In the genomic region with DNA sequence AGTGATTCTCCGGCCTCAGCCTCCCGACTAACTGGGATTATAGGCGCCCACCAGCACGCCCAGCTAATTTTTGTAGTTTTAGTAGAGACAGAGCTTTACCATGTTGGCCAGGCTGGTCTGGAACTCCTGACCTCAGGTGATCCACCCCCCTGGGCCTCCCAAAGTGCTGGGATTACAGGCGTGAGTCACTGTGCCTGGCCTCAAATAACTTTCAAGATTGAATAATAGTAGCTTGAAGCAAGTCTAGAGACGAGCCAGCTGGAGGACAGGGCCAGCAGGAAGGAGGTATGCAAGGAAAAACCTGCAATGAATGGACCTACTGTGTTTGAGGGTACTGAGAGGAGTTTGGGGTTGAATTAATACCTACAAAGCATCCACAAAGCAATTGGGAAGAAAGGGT, we compare ENCODE assay signal across 21 cellular contexts.
DNase-seq lines count a peak whose midpoint lies in the region; ATAC-seq and TF ChIP-seq lines count a peak whose summit lies in the region.
"Had no signal": no experiment of that assay in that cellular context is flagged by ENCODE, and none has a peak within 500 bp of the region (broad histone marks: within the 10 kb centered on the region; RNA-seq: fewer than 3 reads in every experiment).

No MANE protein-coding gene starts in this region.

- H3K9me3 ChIP-seq in left ventricle myocardium inferior (replicated peaks), result peaks cover 4% of the 10 kb centered on the region

- DNase-seq in ELR (ENCODE audit: low read depth) (peak; percentile 20), HT1080 (ENCODE audit: low read depth) (peak; percentile 21), WTC11 (ENCODE audit: low spot score) (no peak), fibroblast of pulmonary artery (ENCODE audit: low read depth) (peak; percentile 18), HuH-7.5 (ENCODE audit: low spot score) (no peak), EL (no peak), left ventricle myocardium inferior (no peak)
- DNase-seq in activated CD4-positive, alpha-beta T cell treated with anti-CD3 and anti-CD28 coated beads for 1 hour, result no peak
- DNase-seq: DMS79 treated with DMSO at 0.1 percent for 48 hours, GDM1, GOT3, HFFc6, NCI-H1417, NCI-H187, NCI-H2107, NCI-H510A, NCI-H774, OCI-M1, SIG-M5 had no signal

- H3K4me1 ChIP-seq in left ventricle myocardium inferior, result no peaks in the 10 kb centered on the region

- POLR2A ChIA-PET in WTC11 (lab: Charles Lee), result interaction anchor here (0.8 kb wide), 1 partner anchor 88 kb away, joined by 5 read pairs; a partner anchor contains a TSS

- no peak overlapping the region for H3K4me3 Mint-ChIP-seq in WTC11
- H3K4me3 Mint-ChIP-seq: B cell, HFFc6 had no signal

- intact Hi-C loops in left ventricle myocardium inferior (cut with micrococcal nuclease), result no loop called here

- no peak overlapping the region for H3K4me3 ChIP-seq in fibroblast of pulmonary artery (replicated peaks; ENCODE audit: low read depth, low read length)
- H3K4me3 ChIP-seq in left ventricle myocardium inferior, result no peak overlapping the region

- H3K36me3 Mint-ChIP-seq in WTC11, result peaks cover 4% of the 10 kb centered on the region

- peaks cover 17% of the 10 kb centered on the region for H3K9me3 Mint-ChIP-seq in WTC11

- TF ChIP-seq CTCF in WTC11 (IDR thresholded peaks at IDR 0.05), result no peak
- TF ChIP-seq CTCF in fibroblast of pulmonary artery (IDR thresholded peaks at IDR 0.05; ENCODE audit: low read length, missing control alignments), result no peak
- no peak for TF ChIP-seq CTCF in left ventricle myocardium inferior (IDR thresholded peaks at IDR 0.05; ENCODE audit: borderline replicate concordance)

- CTCF ChIA-PET in WTC11 (lab: Charles Lee), result interaction anchor here (0.9 to 2.0 kb wide), 3 partner anchors 31 to 277 kb away, joined by 3 to 6 read pairs (median 4); no protein-coding TSS in a partner anchor

- H3K36me3 ChIP-seq in left ventricle myocardium inferior, result no peaks in the 10 kb centered on the region

- H3K4me1 Mint-ChIP-seq in WTC11, result peaks cover 33% of the 10 kb centered on the region

- no peaks in the 10 kb centered on the region for H3K27me3 ChIP-seq in left ventricle myocardium inferior (ENCODE audit: low read depth)

- H3K27ac ChIP-seq in left ventricle myocardium inferior (replicated peaks), result no peak overlapping the region

- ATAC-seq in WTC11, result peak; percentile 13; the same call in 1 of the 2 replicates
- ATAC-seq: SK-N-SH treated with all-trans-retinoic acid at 6 μM for 48 hours had no signal

- no peaks in the 10 kb centered on the region for H3K27me3 Mint-ChIP-seq in WTC11 (ENCODE audit: low read depth)
- H3K27me3 Mint-ChIP-seq: B cell had no signal

- H3K27ac Mint-ChIP-seq in WTC11, result no peak overlapping the region
- H3K27ac Mint-ChIP-seq: B cell, HFFc6 had no signal

TF ChIP-seq in WTC11, 78 proteins besides CTCF, POLR2A, EP300 and RAD21 (continues in another document):
- TF ChIP-seq GABPB1 (CRISPR knock-in tag; IDR thresholded peaks at IDR 0.05) (no peak), SP1 (CRISPR knock-in tag; conservative IDR thresholded peaks at IDR 0.05) (no peak), FOXP1 (CRISPR knock-in tag; IDR thresholded peaks at IDR 0.05; ENCODE audit: borderline replicate concordance) (no peak), RELA (CRISPR knock-in tag; IDR thresholded peaks at IDR 0.05; ENCODE audit: borderline replicate concordance) (no peak), ZBTB21 (CRISPR knock-in tag; IDR thresholded peaks at IDR 0.05; ENCODE audit: borderline replicate concordance) (no peak), JUN (CRISPR knock-in tag; IDR thresholded peaks at IDR 0.05) (no peak), ZNF416 (CRISPR knock-in tag; IDR thresholded peaks at IDR 0.05) (no peak)
- TF ChIP-seq, protein P1, sequence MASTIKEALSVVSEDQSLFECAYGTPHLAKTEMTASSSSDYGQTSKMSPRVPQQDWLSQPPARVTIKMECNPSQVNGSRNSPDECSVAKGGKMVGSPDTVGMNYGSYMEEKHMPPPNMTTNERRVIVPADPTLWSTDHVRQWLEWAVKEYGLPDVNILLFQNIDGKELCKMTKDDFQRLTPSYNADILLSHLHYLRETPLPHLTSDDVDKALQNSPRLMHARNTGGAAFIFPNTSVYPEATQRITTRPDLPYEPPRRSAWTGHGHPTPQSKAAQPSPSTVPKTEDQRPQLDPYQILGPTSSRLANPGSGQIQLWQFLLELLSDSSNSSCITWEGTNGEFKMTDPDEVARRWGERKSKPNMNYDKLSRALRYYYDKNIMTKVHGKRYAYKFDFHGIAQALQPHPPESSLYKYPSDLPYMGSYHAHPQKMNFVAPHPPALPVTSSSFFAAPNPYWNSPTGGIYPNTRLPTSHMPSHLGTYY (CRISPR knock-in tag; IDR thresholded peaks at IDR 0.05), result no peak
- TF ChIP-seq, protein P2, sequence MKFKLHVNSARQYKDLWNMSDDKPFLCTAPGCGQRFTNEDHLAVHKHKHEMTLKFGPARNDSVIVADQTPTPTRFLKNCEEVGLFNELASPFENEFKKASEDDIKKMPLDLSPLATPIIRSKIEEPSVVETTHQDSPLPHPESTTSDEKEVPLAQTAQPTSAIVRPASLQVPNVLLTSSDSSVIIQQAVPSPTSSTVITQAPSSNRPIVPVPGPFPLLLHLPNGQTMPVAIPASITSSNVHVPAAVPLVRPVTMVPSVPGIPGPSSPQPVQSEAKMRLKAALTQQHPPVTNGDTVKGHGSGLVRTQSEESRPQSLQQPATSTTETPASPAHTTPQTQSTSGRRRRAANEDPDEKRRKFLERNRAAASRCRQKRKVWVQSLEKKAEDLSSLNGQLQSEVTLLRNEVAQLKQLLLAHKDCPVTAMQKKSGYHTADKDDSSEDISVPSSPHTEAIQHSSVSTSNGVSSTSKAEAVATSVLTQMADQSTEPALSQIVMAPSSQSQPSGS (CRISPR knock-in tag; IDR thresholded peaks at IDR 0.05; ENCODE audit: borderline replicate concordance, low read depth), result no peak
- TF ChIP-seq, protein P3, sequence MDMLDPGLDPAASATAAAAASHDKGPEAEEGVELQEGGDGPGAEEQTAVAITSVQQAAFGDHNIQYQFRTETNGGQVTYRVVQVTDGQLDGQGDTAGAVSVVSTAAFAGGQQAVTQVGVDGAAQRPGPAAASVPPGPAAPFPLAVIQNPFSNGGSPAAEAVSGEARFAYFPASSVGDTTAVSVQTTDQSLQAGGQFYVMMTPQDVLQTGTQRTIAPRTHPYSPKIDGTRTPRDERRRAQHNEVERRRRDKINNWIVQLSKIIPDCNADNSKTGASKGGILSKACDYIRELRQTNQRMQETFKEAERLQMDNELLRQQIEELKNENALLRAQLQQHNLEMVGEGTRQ (CRISPR knock-in tag; IDR thresholded peaks at IDR 0.05), result no peak
- TF ChIP-seq, protein P4, sequence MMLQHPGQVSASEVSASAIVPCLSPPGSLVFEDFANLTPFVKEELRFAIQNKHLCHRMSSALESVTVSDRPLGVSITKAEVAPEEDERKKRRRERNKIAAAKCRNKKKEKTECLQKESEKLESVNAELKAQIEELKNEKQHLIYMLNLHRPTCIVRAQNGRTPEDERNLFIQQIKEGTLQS (CRISPR knock-in tag; conservative IDR thresholded peaks at IDR 0.05), result no peak
- TF ChIP-seq, protein P5, sequence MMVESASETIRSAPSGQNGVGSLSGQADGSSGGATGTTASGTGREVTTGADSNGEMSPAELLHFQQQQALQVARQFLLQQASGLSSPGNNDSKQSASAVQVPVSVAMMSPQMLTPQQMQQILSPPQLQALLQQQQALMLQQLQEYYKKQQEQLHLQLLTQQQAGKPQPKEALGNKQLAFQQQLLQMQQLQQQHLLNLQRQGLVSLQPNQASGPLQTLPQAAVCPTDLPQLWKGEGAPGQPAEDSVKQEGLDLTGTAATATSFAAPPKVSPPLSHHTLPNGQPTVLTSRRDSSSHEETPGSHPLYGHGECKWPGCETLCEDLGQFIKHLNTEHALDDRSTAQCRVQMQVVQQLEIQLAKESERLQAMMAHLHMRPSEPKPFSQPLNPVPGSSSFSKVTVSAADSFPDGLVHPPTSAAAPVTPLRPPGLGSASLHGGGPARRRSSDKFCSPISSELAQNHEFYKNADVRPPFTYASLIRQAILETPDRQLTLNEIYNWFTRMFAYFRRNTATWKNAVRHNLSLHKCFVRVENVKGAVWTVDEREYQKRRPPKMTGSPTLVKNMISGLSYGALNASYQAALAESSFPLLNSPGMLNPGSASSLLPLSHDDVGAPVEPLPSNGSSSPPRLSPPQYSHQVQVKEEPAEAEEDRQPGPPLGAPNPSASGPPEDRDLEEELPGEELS (CRISPR knock-in tag; IDR thresholded peaks at IDR 0.05), result no peak
- TF ChIP-seq, protein P6, sequence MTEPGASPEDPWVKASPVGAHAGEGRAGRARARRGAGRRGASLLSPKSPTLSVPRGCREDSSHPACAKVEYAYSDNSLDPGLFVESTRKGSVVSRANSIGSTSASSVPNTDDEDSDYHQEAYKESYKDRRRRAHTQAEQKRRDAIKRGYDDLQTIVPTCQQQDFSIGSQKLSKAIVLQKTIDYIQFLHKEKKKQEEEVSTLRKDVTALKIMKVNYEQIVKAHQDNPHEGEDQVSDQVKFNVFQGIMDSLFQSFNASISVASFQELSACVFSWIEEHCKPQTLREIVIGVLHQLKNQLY (CRISPR knock-in tag; IDR thresholded peaks at IDR 0.05), result no peak
- TF ChIP-seq, protein P7, sequence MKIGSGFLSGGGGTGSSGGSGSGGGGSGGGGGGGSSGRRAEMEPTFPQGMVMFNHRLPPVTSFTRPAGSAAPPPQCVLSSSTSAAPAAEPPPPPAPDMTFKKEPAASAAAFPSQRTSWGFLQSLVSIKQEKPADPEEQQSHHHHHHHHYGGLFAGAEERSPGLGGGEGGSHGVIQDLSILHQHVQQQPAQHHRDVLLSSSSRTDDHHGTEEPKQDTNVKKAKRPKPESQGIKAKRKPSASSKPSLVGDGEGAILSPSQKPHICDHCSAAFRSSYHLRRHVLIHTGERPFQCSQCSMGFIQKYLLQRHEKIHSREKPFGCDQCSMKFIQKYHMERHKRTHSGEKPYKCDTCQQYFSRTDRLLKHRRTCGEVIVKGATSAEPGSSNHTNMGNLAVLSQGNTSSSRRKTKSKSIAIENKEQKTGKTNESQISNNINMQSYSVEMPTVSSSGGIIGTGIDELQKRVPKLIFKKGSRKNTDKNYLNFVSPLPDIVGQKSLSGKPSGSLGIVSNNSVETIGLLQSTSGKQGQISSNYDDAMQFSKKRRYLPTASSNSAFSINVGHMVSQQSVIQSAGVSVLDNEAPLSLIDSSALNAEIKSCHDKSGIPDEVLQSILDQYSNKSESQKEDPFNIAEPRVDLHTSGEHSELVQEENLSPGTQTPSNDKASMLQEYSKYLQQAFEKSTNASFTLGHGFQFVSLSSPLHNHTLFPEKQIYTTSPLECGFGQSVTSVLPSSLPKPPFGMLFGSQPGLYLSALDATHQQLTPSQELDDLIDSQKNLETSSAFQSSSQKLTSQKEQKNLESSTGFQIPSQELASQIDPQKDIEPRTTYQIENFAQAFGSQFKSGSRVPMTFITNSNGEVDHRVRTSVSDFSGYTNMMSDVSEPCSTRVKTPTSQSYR (CRISPR knock-in tag; IDR thresholded peaks at IDR 0.05), result no peak

Comparison
In these comparisons a context has a peak if more than half of its experiments do, and no peak if none do; other contexts are left out.
1. DNase-seq: peak in ELR (single experiment), HT1080 (single experiment) and fibroblast of pulmonary artery (single experiment); none in WTC11 (single experiment), HuH-7.5 (single experiment), activated CD4-positive, alpha-beta T cell treated with anti-CD3 and anti-CD28 coated beads for 1 hour (single experiment), EL (single experiment) and left ventricle myocardium inferior (single experiment).